ENCODE assay signal across 8 cellular contexts in genomic region chr15:40038654-40039543, GRCh38. TPM values are rescaled to one million over a fixed set of nuclear protein-coding genes. Genes with fewer than 3 reads are reported as not detected.
DNase-seq lines count a peak whose midpoint lies in the region; ATAC-seq and TF ChIP-seq lines count a peak whose summit lies in the region.

A gene with protein sequence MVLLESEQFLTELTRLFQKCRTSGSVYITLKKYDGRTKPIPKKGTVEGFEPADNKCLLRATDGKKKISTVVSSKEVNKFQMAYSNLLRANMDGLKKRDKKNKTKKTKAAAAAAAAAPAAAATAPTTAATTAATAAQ (minus strand): TSS chr15:40039181. CDS start chr15:40039116, 65 bp downstream.

- TF ChIP-seq CTCF in fibroblast of pulmonary artery (IDR thresholded peaks at IDR 0.05; ENCODE audit: low read length, missing control alignments) = no peak

- H3K9me3 ChIP-seq in ES-I3 (ENCODE audit: control insufficient read depth, insufficient read depth, low read length) = no peaks in the 10 kb centered on the region
- H3K9me3 ChIP-seq in HAP-1 = no peaks in the 10 kb centered on the region
- H3K9me3 ChIP-seq in MG63 = no peaks in the 10 kb centered on the region

- no peaks in the 10 kb centered on the region for H3K27me3 Mint-ChIP-seq in natural killer cell treated with Interleukin-12 subunit alpha and Interleukin-12 subunit beta and Interleukin-15 and Interleukin-18, amount 100 ng/mL, for 72 hours

- peaks cover 23% of the 10 kb centered on the region for H3K36me3 ChIP-seq in ES-I3 (ENCODE audit: insufficient read depth, low read length)
- H3K36me3 ChIP-seq in HAP-1 (replicated peaks) = peaks cover 40% of the 10 kb centered on the region
- H3K36me3 ChIP-seq in MG63 = peaks cover 45% of the 10 kb centered on the region

- H3K4me3 ChIP-seq in HAP-1 = peak within 1 kb of the TSS; percentile 80
- peak within 1 kb of the TSS; percentile 84 for H3K4me3 ChIP-seq in MG63
- H3K4me3 ChIP-seq in fibroblast of pulmonary artery (replicated peaks; ENCODE audit: low read depth, low read length) = peak within 1 kb of the TSS; percentile 90

- peaks cover 7% of the 10 kb centered on the region for H3K4me1 ChIP-seq in ES-I3 (ENCODE audit: insufficient read depth, low read length)
- H3K4me1 ChIP-seq in HAP-1 = peaks cover 5% of the 10 kb centered on the region

- ATAC-seq in natural killer cell treated with Interleukin-12 subunit alpha and Interleukin-12 subunit beta and Interleukin-15 and Interleukin-18, amount 100 ng/mL, for 72 hours = peak; percentile 98 to 99

- peaks cover 33% of the 10 kb centered on the region for H3K36me3 Mint-ChIP-seq in natural killer cell treated with Interleukin-12 subunit alpha and Interleukin-12 subunit beta and Interleukin-15 and Interleukin-18, amount 100 ng/mL, for 72 hours

- H3K9ac ChIP-seq in ES-I3 (ENCODE audit: low read depth, low read length) = peak within 1 kb of the TSS; percentile 86

- peak within 1 kb of the TSS; percentile 98 for H3K4me3 Mint-ChIP-seq in natural killer cell treated with Interleukin-12 subunit alpha and Interleukin-12 subunit beta and Interleukin-15 and Interleukin-18, amount 100 ng/mL, for 72 hours

- peak; percentile 91 to 97 for DNase-seq in HAP-1 (ENCODE audit: low spot score in 2 of 2)
- peak; percentile 92 for DNase-seq in MG63
- DNase-seq in SHP77 (lab: John Stamatoyannopoulos, UW) = peak; percentile 86 to 87
- peak; percentile 90 for DNase-seq in activated effector memory CD4-positive, alpha-beta T cell treated with Interleukin-2 at 50 U/mL for 16 hours
- DNase-seq in fibroblast of pulmonary artery (ENCODE audit: low read depth) = peak; percentile 94
- DNase-seq in natural killer cell treated with Interleukin-12 subunit alpha and Interleukin-12 subunit beta and Interleukin-15 and Interleukin-18, amount 100 ng/mL, for 72 hours (ENCODE audit: low spot score) = peak; percentile 93
- peak; percentile 96 for DNase-seq in stimulated activated naive CD4-positive, alpha-beta T cell treated with Interleukin-2 at 50 U/mL for 16 hours (lab: John Stamatoyannopoulos, UW)

- H3K27ac Mint-ChIP-seq in natural killer cell treated with Interleukin-12 subunit alpha and Interleukin-12 subunit beta and Interleukin-15 and Interleukin-18, amount 100 ng/mL, for 72 hours = peak within 1 kb of the TSS; percentile 94 to 96

- H3K4me1 Mint-ChIP-seq in natural killer cell treated with Interleukin-12 subunit alpha and Interleukin-12 subunit beta and Interleukin-15 and Interleukin-18, amount 100 ng/mL, for 72 hours (ENCODE audit: low read depth in 2 of 2) = peaks cover 39 to 46% of the 10 kb centered on the region in 2 donors

- in situ Hi-C loops in HAP-1 (cut with MboI; ENCODE audit: low sequenced_read_pairs) = no loop called here

- no peaks in the 10 kb centered on the region for H3K9me3 Mint-ChIP-seq in natural killer cell treated with Interleukin-12 subunit alpha and Interleukin-12 subunit beta and Interleukin-15 and Interleukin-18, amount 100 ng/mL, for 72 hours

- H3K27me3 ChIP-seq in HAP-1 (ENCODE audit: low read depth) = no peaks in the 10 kb centered on the region
- H3K27me3 ChIP-seq in MG63 = no peaks in the 10 kb centered on the region

RNA-seq across cellular contexts. Expression of the gene that starts here (rescaled TPM):
- total RNA-seq in MG63 (2014; rRNA removed; shearing (Covaris generic); ENCODE audit: low replicate concordance) = 134 and 205 TPM in 2 replicates
- 100 to 1,000 TPM in 1 of 2 donors, 10 to 100 TPM in 1; 92.6 to 137 TPM for total RNA-seq in natural killer cell treated with Interleukin-12 subunit alpha and Interleukin-12 subunit beta and Interleukin-15 and Interleukin-18, amount 100 ng/mL, for 72 hours

Comparison
In these comparisons a context has a peak if more than half of its experiments do, and no peak if none do; other contexts are left out.
1. Peak in every context shown above with its lines: DNase-seq, ATAC-seq and H3K4me3 ChIP-seq.